In genomic region chr1:228161866-228162265, GRCh38 we compare ENCODE assay signal across 15 cellular contexts. TPM values are rescaled to one million over a fixed set of nuclear protein-coding genes. Genes with fewer than 3 reads are reported as not detected.
A peak's percentile ranks its signal among the peaks of the same experiment; 100 is the strongest.
DNase-seq lines count a peak whose midpoint lies in the region; ATAC-seq and TF ChIP-seq lines count a peak whose summit lies in the region.
"Had no signal": no experiment of that assay in that cellular context is flagged by ENCODE, and none has a peak within 500 bp of the region (broad histone marks: within the 10 kb centered on the region; RNA-seq: fewer than 3 reads in every experiment).

No MANE protein-coding gene starts in this region.

- H3K9me3 ChIP-seq in esophagus muscularis mucosa: no peaks in the 10 kb centered on the region
- H3K9me3 ChIP-seq in gastrocnemius medialis: no peaks in the 10 kb centered on the region
- H3K9me3 ChIP-seq: SK-N-SH had no signal

- in situ Hi-C loops in gastrocnemius medialis (cut with MboI; ENCODE audit: low sequenced_read_pairs in 4 of 4): no loop called here

- H3K27me3 Mint-ChIP-seq in Calu3 (ENCODE audit: unreplicated experiment): no peaks in the 10 kb centered on the region

- TF ChIP-seq EP300 in esophagus muscularis mucosa (IDR thresholded peaks at IDR 0.05): no peak

- ATAC-seq in gastrocnemius medialis: no peak
- ATAC-seq: stimulated activated memory B cell treated with anti-CD40 and anti-IgM and Interleukin-4, amounts not matched to agents 10 μg/mL and 1 μg/mL and 100 μg/mL, for 72 hours had no signal

- no peak overlapping the region for H3K4me3 ChIP-seq in esophagus muscularis mucosa
- no peak overlapping the region for H3K4me3 ChIP-seq in gastrocnemius medialis

- H3K4me1 Mint-ChIP-seq in Calu3 (ENCODE audit: low read depth, unreplicated experiment): peaks cover 14% of the 10 kb centered on the region

- H3K9me3 Mint-ChIP-seq in Calu3 (ENCODE audit: low read depth, unreplicated experiment): no peaks in the 10 kb centered on the region
- H3K9me3 Mint-ChIP-seq: CD14-positive monocyte; stimulated activated memory B cell treated with anti-CD40 and anti-IgM and Interleukin-4, amounts not matched to agents 10 μg/mL and 1 μg/mL and 100 μg/mL, for 72 hours had no signal

- POLR2A ChIA-PET in RWPE1 (lab: Yijun Ruan, JAX; ENCODE audit: low non-redundant PET): interaction anchor here (0.6 to 1.2 kb wide), 2 partner anchors 10 to 21 kb away, joined by 3 read pairs; no protein-coding TSS in a partner anchor

- TF ChIP-seq POLR2A in esophagus muscularis mucosa (IDR thresholded peaks at IDR 0.05; ENCODE audit: low read depth) (no peak), gastrocnemius medialis (IDR thresholded peaks at IDR 0.05) (no peak)

- no peaks in the 10 kb centered on the region for H3K36me3 ChIP-seq in esophagus muscularis mucosa
- H3K36me3 ChIP-seq in gastrocnemius medialis: no peaks in the 10 kb centered on the region

- H3K27ac ChIP-seq in RWPE1: peak overlapping the region; percentile 100
- peak overlapping the region; percentile 65 to 100 (median 83) for H3K27ac ChIP-seq in esophagus muscularis mucosa (replicated peaks in 1 of 4)
- peak overlapping the region; percentile 57 to 100 (median 98) for H3K27ac ChIP-seq in gastrocnemius medialis
- H3K27ac ChIP-seq: VCaP had no signal

- H3K27me3 ChIP-seq in esophagus muscularis mucosa (peaks cover 0 to 22% (median 5%) of the 10 kb centered on the region in 4 donors), gastrocnemius medialis (peaks cover 3 to 16% (median 12%) of the 10 kb centered on the region in 3 donors)

- DNase-seq in Calu3 (no peak), RWPE1 (ENCODE audit: low spot score) (no peak), esophagus muscularis mucosa (ENCODE audit: extremely low spot score) (no peak), gastrocnemius medialis (no peak), MV-4-11 (lab: John Stamatoyannopoulos, UW) (no peak), NCI-H446 (lab: John Stamatoyannopoulos, UW) (no peak), NCI-H1105 treated with DMSO at 0.1 percent for 48 hours (lab: John Stamatoyannopoulos, UW) (no peak), NCI-H1092 treated with DMSO at 0.1 percent for 48 hours (lab: John Stamatoyannopoulos, UW) (no peak)
- DNase-seq: activated CD8-positive, alpha-beta memory T cell treated with anti-CD3 and anti-CD28 coated beads, Interleukin-2, amount 50 U/mL, for 4 hours; NCI-H2107; SK-N-SH; stimulated activated CD4-positive, alpha-beta T cell treated with anti-CD3 and anti-CD28 coated beads, Interleukin-4, amount 100 ng/mL, for 24 hours had no signal

- CTCF ChIA-PET in Calu3 (lab: Charles Lee): no interaction called here
- CTCF ChIA-PET in RWPE1 (lab: Yijun Ruan, JAX): no interaction called here

- intact Hi-C loops in Calu3 (cut with micrococcal nuclease; ENCODE audit: unreplicated experiment) (no loop called here), esophagus muscularis mucosa (cut with DNase I) (no loop called here), gastrocnemius medialis (cut with DNase I; ENCODE audit: low total_unique reads) (no loop called here)

- peak overlapping the region; percentile 63 for H3K27ac Mint-ChIP-seq in Calu3 (ENCODE audit: unreplicated experiment)
- H3K27ac Mint-ChIP-seq: CD14-positive monocyte; stimulated activated memory B cell treated with anti-CD40 and anti-IgM and Interleukin-4, amounts not matched to agents 10 μg/mL and 1 μg/mL and 100 μg/mL, for 72 hours had no signal

- H3K4me1 ChIP-seq in esophagus muscularis mucosa: peaks cover 40 to 72% (median 63%) of the 10 kb centered on the region in 4 donors
- peaks cover 29 to 32% of the 10 kb centered on the region in 2 donors for H3K4me1 ChIP-seq in gastrocnemius medialis

- H3K36me3 Mint-ChIP-seq in Calu3 (ENCODE audit: insufficient read depth, unreplicated experiment): peaks cover 47% of the 10 kb centered on the region
- H3K36me3 Mint-ChIP-seq: CD14-positive monocyte; stimulated activated memory B cell treated with anti-CD40 and anti-IgM and Interleukin-4, amounts not matched to agents 10 μg/mL and 1 μg/mL and 100 μg/mL, for 72 hours had no signal

- no peak overlapping the region for H3K4me3 Mint-ChIP-seq in Calu3 (ENCODE audit: low read depth, unreplicated experiment)
- H3K4me3 Mint-ChIP-seq: stimulated activated memory B cell treated with anti-CD40 and anti-IgM and Interleukin-4, amounts not matched to agents 10 μg/mL and 1 μg/mL and 100 μg/mL, for 72 hours had no signal

- BruUV-seq in Calu3 (replicated peaks; lab: Mats Ljungman, UMichigan): no TSS peak

- no peak for TF ChIP-seq CTCF in Calu3 (IDR thresholded peaks at IDR 0.05; ENCODE audit: unreplicated experiment)
- TF ChIP-seq CTCF in RWPE1 (conservative IDR thresholded peaks at IDR 0.05; ENCODE audit: low read depth): no peak
- no peak for TF ChIP-seq CTCF in esophagus muscularis mucosa (IDR thresholded peaks at IDR 0.05)
- TF ChIP-seq CTCF in gastrocnemius medialis (IDR thresholded peaks at IDR 0.05 in 4 of 5, conservative IDR thresholded peaks at IDR 0.05 in 1 of 5): no peak

- 88% methylated on average over 6 of the region's 9 CpGs for WGBS in esophagus muscularis mucosa

RNA-seq across cellular contexts. Expression of gene IBA57, which starts 3.7 kb away (rescaled TPM):
- total RNA-seq in Calu3 (2022) (9.2 and 9.5 TPM in 2 replicates), esophagus muscularis mucosa (10 to 100 TPM in 1 of 4 donors, 1 to 10 TPM in 3; 3.7 to 11.8 (median 6.6) TPM), gastrocnemius medialis (10 to 100 TPM in 3 of 4 donors, 1 to 10 TPM in 1; 4.9 to 15.7 (median 12.3) TPM)

RNA-seq across cellular contexts. Expression of gene GJC2, which starts 12.1 kb away (rescaled TPM):
- total RNA-seq in Calu3 (2022) (1.2 and 1.3 TPM in 2 replicates), esophagus muscularis mucosa (10 to 100 TPM in 1 of 4 donors, 1 to 10 TPM in 3; 6.0 to 11.3 (median 7.8) TPM), gastrocnemius medialis (under 1 TPM in 2 of 4 donors, not detected in 2; 0.26 to 0.64 TPM)

RNA-seq across cellular contexts. Expression of gene GUK1, which starts 21.8 kb away (rescaled TPM):
- total RNA-seq in Calu3 (2022) (238 and 262 TPM in 2 replicates), esophagus muscularis mucosa (100 to 1,000 TPM; 292 to 354 (median 305) TPM), gastrocnemius medialis (100 to 1,000 TPM; 161 to 230 (median 183) TPM)

RNA-seq across cellular contexts. Expression of gene OBSCN, which starts 46.0 kb away (rescaled TPM):
- total RNA-seq in Calu3 (2022) (18.5 and 19.5 TPM in 2 replicates), esophagus muscularis mucosa (10 to 100 TPM; 12.6 to 31.4 (median 17.8) TPM), gastrocnemius medialis (1,000 to 10,000 TPM in 2 of 4 donors, 100 to 1,000 TPM in 2; 798 to 1,571 (median 1,162) TPM)

RNA-seq across cellular contexts. Expression of gene MRPL55, which starts 52.8 kb away (rescaled TPM):
- total RNA-seq in Calu3 (2022) (69.1 and 72.3 TPM in 2 replicates), esophagus muscularis mucosa (10 to 100 TPM; 52.3 to 64.9 (median 60.1) TPM), gastrocnemius medialis (100 to 1,000 TPM in 1 of 4 donors, 10 to 100 TPM in 3; 64.7 to 123 (median 74.2) TPM)
